13 cellular contexts compared by ENCODE assay signal in genomic region chr20:10940941-10941340, GRCh38.
DNase-seq lines count a peak whose midpoint lies in the region; ATAC-seq and TF ChIP-seq lines count a peak whose summit lies in the region.
"Had no signal": no experiment of that assay in that cellular context is flagged by ENCODE, and none has a peak within 500 bp of the region (broad histone marks: within the 10 kb centered on the region; RNA-seq: fewer than 3 reads in every experiment).

No MANE protein-coding gene starts in this region.

- no peaks in the 10 kb centered on the region for H3K27me3 ChIP-seq in trophoblast cell (ENCODE audit: insufficient read depth, low read length)
- no peaks in the 10 kb centered on the region for H3K27me3 ChIP-seq in SJCRH30

- no peak overlapping the region for H4K8ac ChIP-seq in trophoblast cell (ENCODE audit: low read depth, low read length)

- no peak overlapping the region for H2BK120ac ChIP-seq in trophoblast cell (ENCODE audit: insufficient read depth, low read length, poor library complexity)

- no peak overlapping the region for H2AFZ ChIP-seq in trophoblast cell (ENCODE audit: insufficient read depth, low read length, poor library complexity)

- H3K27ac Mint-ChIP-seq in nephron progenitor cell = no peak overlapping the region
- H3K27ac Mint-ChIP-seq: activated CD8-positive, alpha-beta T cell treated with anti-CD3 and anti-CD28 coated beads for 36 hours; activated naive CD4-positive, alpha-beta T cell treated with anti-CD3 and anti-CD28 coated beads, Interleukin-2, amount 50 U/mL, for 24 hours; naive thymus-derived CD4-positive, alpha-beta T cell had no signal

- H3K27ac ChIP-seq in trophoblast cell (ENCODE audit: low read depth, low read length) = no peak overlapping the region
- H3K27ac ChIP-seq in SJCRH30 = no peak overlapping the region

- no peak overlapping the region for H3K18ac ChIP-seq in trophoblast cell (ENCODE audit: low read length)

- no peaks in the 10 kb centered on the region for H3K36me3 ChIP-seq in trophoblast cell (ENCODE audit: control insufficient read depth in 1 of 2, insufficient read depth in 2 of 2, low read length in 2 of 2)
- H3K36me3 ChIP-seq in SJCRH30 = no peaks in the 10 kb centered on the region

- ATAC-seq in GM19395 (IDR thresholded peaks at IDR 0.05; ENCODE audit: unreplicated experiment) (peak; percentile 98), HG02759 (IDR thresholded peaks at IDR 0.05; ENCODE audit: unreplicated experiment) (peak; percentile 89), HG03432 (IDR thresholded peaks at IDR 0.05; ENCODE audit: unreplicated experiment) (peak; percentile 98)
- ATAC-seq: activated CD8-positive, alpha-beta T cell treated with anti-CD3 and anti-CD28 coated beads for 36 hours; naive thymus-derived CD4-positive, alpha-beta T cell had no signal

- H3K4me3 ChIP-seq in trophoblast cell (ENCODE audit: low read depth, low read length) (no peak overlapping the region), SJCRH30 (no peak overlapping the region)

- peak; percentile 42 for DNase-seq in GM13976 (ENCODE audit: low spot score)
- DNase-seq in trophoblast cell = no peak
- no peak for DNase-seq in KG1 (lab: John Stamatoyannopoulos, UW)
- DNase-seq in nephron progenitor cell = no peak
- no peak for DNase-seq in SJCRH30
- DNase-seq: activated CD8-positive, alpha-beta T cell treated with anti-CD3 and anti-CD28 coated beads for 36 hours; EL; naive thymus-derived CD4-positive, alpha-beta T cell; NCI-H69 had no signal

- H3K9me3 ChIP-seq in trophoblast cell (ENCODE audit: insufficient read depth, low read depth, low read length) (no peaks in the 10 kb centered on the region), SJCRH30 (replicated peaks) (no peaks in the 10 kb centered on the region)

- no peaks in the 10 kb centered on the region for H3K36me3 Mint-ChIP-seq in nephron progenitor cell (ENCODE audit: low read depth)
- H3K36me3 Mint-ChIP-seq: activated naive CD4-positive, alpha-beta T cell treated with anti-CD3 and anti-CD28 coated beads, Interleukin-2, amount 50 U/mL, for 24 hours; naive thymus-derived CD4-positive, alpha-beta T cell had no signal

- H2AK5ac ChIP-seq in trophoblast cell (ENCODE audit: low read length) = no peak overlapping the region

- H4K91ac ChIP-seq in trophoblast cell (ENCODE audit: low read depth, low read length) = no peak overlapping the region

- H2BK12ac ChIP-seq in trophoblast cell (ENCODE audit: low read length) = no peak overlapping the region

- no peaks in the 10 kb centered on the region for H3K27me3 Mint-ChIP-seq in nephron progenitor cell (ENCODE audit: low read depth, poor library complexity)
- H3K27me3 Mint-ChIP-seq: activated CD8-positive, alpha-beta T cell treated with anti-CD3 and anti-CD28 coated beads for 36 hours; activated naive CD4-positive, alpha-beta T cell treated with anti-CD3 and anti-CD28 coated beads, Interleukin-2, amount 50 U/mL, for 24 hours; naive thymus-derived CD4-positive, alpha-beta T cell had no signal

- TF ChIP-seq CTCF in GM13976 (IDR thresholded peaks at IDR 0.05; ENCODE audit: borderline replicate concordance, control extremely low read depth, extremely low read depth, insufficient read depth, missing control alignments) (no peak), nephron progenitor cell (IDR thresholded peaks at IDR 0.05) (no peak)

- H3K4me1 Mint-ChIP-seq in nephron progenitor cell = peaks cover 5% of the 10 kb centered on the region
- H3K4me1 Mint-ChIP-seq: activated naive CD4-positive, alpha-beta T cell treated with anti-CD3 and anti-CD28 coated beads, Interleukin-2, amount 50 U/mL, for 24 hours; naive thymus-derived CD4-positive, alpha-beta T cell had no signal

- in situ Hi-C loops in GM13976 (cut with MboI; ENCODE audit: low sequenced_read_pairs, unreplicated experiment) = no loop called here

- no peak overlapping the region for H3K9ac ChIP-seq in trophoblast cell (ENCODE audit: low read length)

- no peak overlapping the region for H3K23ac ChIP-seq in trophoblast cell (ENCODE audit: low read length)

- H3K14ac ChIP-seq in trophoblast cell (ENCODE audit: low read length) = no peak overlapping the region

- H4K12ac ChIP-seq in trophoblast cell (ENCODE audit: low read depth, low read length) = no peak overlapping the region

- no peaks in the 10 kb centered on the region for H3K9me3 Mint-ChIP-seq in nephron progenitor cell

- H3K79me1 ChIP-seq in trophoblast cell (ENCODE audit: low read length) = no peaks in the 10 kb centered on the region

- no peaks in the 10 kb centered on the region for H3K4me1 ChIP-seq in trophoblast cell (ENCODE audit: control insufficient read depth in 1 of 2, insufficient read depth in 2 of 2, low read length in 2 of 2)
- H3K4me1 ChIP-seq in SJCRH30 = no peaks in the 10 kb centered on the region

- no CpG with 5 or more reads among the region's 4 CpGs for WGBS in trophoblast cell (ENCODE audit: extremely low coverage, insufficient coverage, insufficient read length)

- H2BK5ac ChIP-seq in trophoblast cell (ENCODE audit: low read depth, low read length, poor library complexity) = no peak overlapping the region

- no peaks in the 10 kb centered on the region for H3K79me2 ChIP-seq in trophoblast cell (ENCODE audit: control insufficient read depth, insufficient read depth, low read length, poor library complexity)

- no peak overlapping the region for H3K4me3 Mint-ChIP-seq in nephron progenitor cell
- H3K4me3 Mint-ChIP-seq: activated CD8-positive, alpha-beta T cell treated with anti-CD3 and anti-CD28 coated beads for 36 hours; activated naive CD4-positive, alpha-beta T cell treated with anti-CD3 and anti-CD28 coated beads, Interleukin-2, amount 50 U/mL, for 24 hours; naive thymus-derived CD4-positive, alpha-beta T cell had no signal

- H3K4me2 ChIP-seq in trophoblast cell (ENCODE audit: low read length) = no peak overlapping the region

- no peak overlapping the region for H3K4ac ChIP-seq in trophoblast cell (ENCODE audit: low read depth, low read length)
